Comparison of ENCODE assay signal across 8 cellular contexts in the genomic region with DNA sequence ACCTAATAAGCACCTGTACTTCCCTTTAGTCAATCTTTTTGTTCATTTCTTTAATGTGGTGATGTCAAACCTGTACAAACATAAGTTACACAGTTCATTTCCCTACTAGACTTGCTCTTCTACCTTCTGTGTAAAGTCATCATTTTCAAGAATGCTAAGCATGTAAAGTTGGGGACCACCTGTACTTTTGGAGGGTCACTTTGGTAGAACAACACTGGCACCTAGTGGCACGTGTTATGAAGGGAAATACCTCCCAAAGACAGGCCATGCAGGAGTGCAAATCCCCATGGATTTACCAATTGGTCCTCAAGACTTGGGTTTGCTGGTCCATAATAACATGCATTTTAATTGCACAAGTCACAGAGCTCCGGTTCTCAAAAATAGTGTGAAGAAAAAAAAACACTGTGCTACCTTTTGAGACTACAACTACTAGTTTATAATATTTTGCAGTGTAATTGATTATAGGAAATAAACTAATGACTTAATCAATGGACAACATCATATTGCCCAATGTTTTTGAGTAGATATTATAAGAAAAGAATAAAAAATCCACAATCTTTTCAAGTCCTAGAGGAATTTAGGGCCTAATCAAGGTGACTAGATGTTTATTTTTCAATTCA.
DNase-seq lines count a peak whose midpoint lies in the region; ATAC-seq and TF ChIP-seq lines count a peak whose summit lies in the region.

No MANE protein-coding gene starts in this region.

- no peak overlapping the region for H3K4me2 ChIP-seq in mammary epithelial cell (ENCODE audit: insufficient read depth, low read depth, low read length)

- CTCF ChIA-PET in mammary epithelial cell (lab: Charles Lee; ENCODE audit: low non-redundant PET): no interaction called here

- dilution Hi-C loops in mammary epithelial cell (cut with HindIII; ENCODE audit: low sequenced_read_pairs): no loop called here

- in situ Hi-C loops in mammary epithelial cell (cut with MboI; ENCODE audit: low sequenced_read_pairs in 2 of 2): loop anchor here (5.0 to 25.0 kb wide), 3 partner anchors 430 to 585 kb away; partner anchors contain the start of gene IGFBP3 (in 1 of the 2)

- peak; percentile 9 for DNase-seq in stimulated activated CD4-positive, alpha-beta T cell treated with anti-CD3 and anti-CD28 coated beads, Interleukin-15, amount 100 ng/mL, for 24 hours
- DNase-seq in stimulated activated CD4-positive, alpha-beta T cell treated with anti-CD3 and anti-CD28 coated beads, Interleukin-12 subunit alpha, Interleukin-12 subunit beta, amount 100 ng/mL, for 4 hours: no peak
- DNase-seq in NCI-H2029 treated with DMSO at 0.1 percent for 48 hours (lab: John Stamatoyannopoulos, UW) (peak; percentile 24), mammary epithelial cell (peak; percentile 47), left lobe of liver (ENCODE audit: low spot score) (peak; percentile 50), NCI-H446 treated with DMSO at 0.1 percent for 48 hours (lab: John Stamatoyannopoulos, UW) (no peak), NCI-H1048 (lab: John Stamatoyannopoulos, UW) (no peak)

- H3K9ac ChIP-seq in mammary epithelial cell (ENCODE audit: insufficient read depth, low read length): no peak overlapping the region

- ATAC-seq in left lobe of liver: peak; percentile 90
- no peak for ATAC-seq in GM18517 (IDR thresholded peaks at IDR 0.05; ENCODE audit: unreplicated experiment)

- no peak overlapping the region for H3K4me3 ChIP-seq in mammary epithelial cell (replicated peaks in 1 of 3; ENCODE audit: insufficient read depth in 1 of 3, low read depth in 2 of 3, low read length in 3 of 3)

- H3K27me3 ChIP-seq in mammary epithelial cell (ENCODE audit: insufficient read depth, low read length): no peaks in the 10 kb centered on the region

- H3K27ac ChIP-seq in mammary epithelial cell (ENCODE audit: insufficient read depth, low read depth, low read length): no peak overlapping the region

- WGBS in mammary epithelial cell (ENCODE audit: low coverage, missing lambda C conversion rate): 0% methylated on average over 2 of the region's 2 CpGs

- BruUV-seq in mammary epithelial cell (replicated peaks; lab: Mats Ljungman, UMichigan): no TSS peak

- intact Hi-C loops in mammary epithelial cell (cut with micrococcal nuclease): loop anchor here (1.0 to 10.0 kb wide), 10 partner anchors 130 to 828 kb away; no protein-coding TSS in a partner anchor

- H3K4me1 ChIP-seq in mammary epithelial cell (ENCODE audit: insufficient read depth, low read length): no peaks in the 10 kb centered on the region

- H3K79me2 ChIP-seq in mammary epithelial cell (ENCODE audit: insufficient read depth, low read length): no peaks in the 10 kb centered on the region

- H3K9me3 ChIP-seq in mammary epithelial cell (replicated peaks; ENCODE audit: insufficient read depth, low read length): no peaks in the 10 kb centered on the region

- no peak overlapping the region for H2AFZ ChIP-seq in mammary epithelial cell (ENCODE audit: low read depth, low read length)

- H4K20me1 ChIP-seq in mammary epithelial cell (ENCODE audit: insufficient read depth, low read length): no peaks in the 10 kb centered on the region

- peak; percentile 53 to 89 for TF ChIP-seq CTCF in mammary epithelial cell (conservative IDR thresholded peaks at IDR 0.05 in 1 of 2, IDR thresholded peaks at IDR 0.05 in 1 of 2; ENCODE audit: extremely low read depth in 1 of 2, insufficient read depth in 1 of 2, low read depth in 1 of 2, low read length in 2 of 2)

- no peaks in the 10 kb centered on the region for H3K36me3 ChIP-seq in mammary epithelial cell (ENCODE audit: insufficient read depth, low read length)

Comparison
In these comparisons a context has a peak if more than half of its experiments do, and no peak if none do; other contexts are left out.
1. DNase-seq: peak in stimulated activated CD4-positive, alpha-beta T cell treated with anti-CD3 and anti-CD28 coated beads, Interleukin-15, amount 100 ng/mL, for 24 hours (single experiment), NCI-H2029 treated with DMSO at 0.1 percent for 48 hours (single experiment), mammary epithelial cell (single experiment) and left lobe of liver (single experiment); none in stimulated activated CD4-positive, alpha-beta T cell treated with anti-CD3 and anti-CD28 coated beads, Interleukin-12 subunit alpha, Interleukin-12 subunit beta, amount 100 ng/mL, for 4 hours (single experiment), NCI-H446 treated with DMSO at 0.1 percent for 48 hours (single experiment) and NCI-H1048 (single experiment).